ENCODE assay signal across 8 cellular contexts in the genomic region with DNA sequence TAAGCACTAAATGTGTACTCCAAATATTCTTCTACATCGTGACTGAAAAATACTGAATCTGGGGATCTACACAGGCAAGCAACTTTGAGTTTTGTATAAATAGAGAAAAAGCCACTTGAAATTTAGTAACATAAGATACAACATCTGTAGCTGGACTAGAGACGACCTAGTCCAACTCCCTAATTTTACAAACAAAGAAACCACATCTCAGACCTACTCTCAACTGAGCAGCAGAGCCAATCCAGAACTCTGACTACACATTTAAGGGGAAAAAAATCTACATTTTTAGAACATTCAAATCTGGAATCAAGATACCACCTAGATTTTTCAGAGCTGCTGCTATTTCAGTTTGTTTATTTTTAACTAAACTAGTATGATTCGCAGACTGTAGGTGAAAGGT.
DNase-seq lines count a peak whose midpoint lies in the region; ATAC-seq and TF ChIP-seq lines count a peak whose summit lies in the region.

No MANE protein-coding gene starts in this region.

- intact Hi-C loops in Caco-2 (cut with micrococcal nuclease; ENCODE audit: unreplicated experiment): loop anchor here (1.0 to 2.0 kb wide), 5 partner anchors 39 to 493 kb away; no protein-coding TSS in a partner anchor
- intact Hi-C loops in PC-9 (cut with micrococcal nuclease; ENCODE audit: unreplicated experiment): loop anchor here (1.0 to 5.0 kb wide), 3 partner anchors 84 to 286 kb away; no protein-coding TSS in a partner anchor
- intact Hi-C loops in left lung (cut with DNase I): no loop called here

- H3K79me2 ChIP-seq in PC-9 (ENCODE audit: low read depth): no peaks in the 10 kb centered on the region

- no peaks in the 10 kb centered on the region for H3K27me3 Mint-ChIP-seq in Caco-2 (ENCODE audit: insufficient read depth, unreplicated experiment)

- peaks cover 54% of the 10 kb centered on the region for H3K4me1 Mint-ChIP-seq in Caco-2 (ENCODE audit: low read depth, unreplicated experiment)

- POLR2A ChIA-PET in Caco-2 (lab: Charles Lee) (interaction anchor here (0.6 to 1.6 kb wide), 2 partner anchors 83 to 149 kb away, joined by 3 to 7 read pairs; no protein-coding TSS in a partner anchor), PC-9 (lab: Charles Lee; ENCODE audit: unreplicated experiment) (no interaction called here)

- no peak for DNase-seq in Caco-2
- DNase-seq in PC-9: no peak
- DNase-seq in left lung: no peak
- no peak for DNase-seq in NCI-H1092 treated with DMSO at 0.1 percent for 48 hours (lab: John Stamatoyannopoulos, UW)
- no peak for DNase-seq in NCI-H187 treated with DMSO at 0.1 percent for 48 hours (lab: John Stamatoyannopoulos, UW)
- no peak for DNase-seq in ACHN

- H3K9me3 Mint-ChIP-seq in Caco-2 (ENCODE audit: unreplicated experiment): no peaks in the 10 kb centered on the region

- TF ChIP-seq CTCF in Caco-2 (IDR thresholded peaks at IDR 0.05; ENCODE audit: insufficient read depth in 1 of 2, low read depth in 1 of 2, low read length in 1 of 2, severe bottlenecking in 1 of 2, unreplicated experiment in 1 of 2) (no peak), PC-9 (conservative IDR thresholded peaks at IDR 0.05) (no peak), left lung (IDR thresholded peaks at IDR 0.05) (no peak)

- H3K9me3 ChIP-seq in Caco-2: no peaks in the 10 kb centered on the region
- no peaks in the 10 kb centered on the region; the same call in 1 of the 2 replicates for H3K9me3 ChIP-seq in PC-9 (ENCODE audit: insufficient read depth, low read depth)
- no peaks in the 10 kb centered on the region for H3K9me3 ChIP-seq in left lung

- CTCF ChIA-PET in Caco-2 (lab: Charles Lee) (interaction anchor here (0.5 to 3.6 kb wide), 21 partner anchors 8 to 513 kb away, joined by 3 to 132 read pairs (median 5); a partner anchor contains a TSS), PC-9 (lab: Charles Lee) (interaction anchor here (1.0 to 1.5 kb wide), 6 partner anchors 10 to 151 kb away, joined by 3 to 27 read pairs (median 8); no protein-coding TSS in a partner anchor)

- no peaks in the 10 kb centered on the region for H3F3A ChIP-seq in PC-9 (ENCODE audit: insufficient read depth, low read depth)

- H3K4me1 ChIP-seq in Caco-2: peaks cover 59% of the 10 kb centered on the region
- peaks cover 17% of the 10 kb centered on the region for H3K4me1 ChIP-seq in PC-9 (replicated peaks; ENCODE audit: insufficient read depth)
- H3K4me1 ChIP-seq in left lung: peaks cover 16 to 19% of the 10 kb centered on the region in 2 donors

- peak; percentile 4 for ATAC-seq in GM21528 (IDR thresholded peaks at IDR 0.05; ENCODE audit: low FRiP score, unreplicated experiment)
- peak; percentile 31 for ATAC-seq in left lung
- no peak for ATAC-seq in HG03469 (IDR thresholded peaks at IDR 0.05; ENCODE audit: unreplicated experiment)

- H3K27me3 ChIP-seq in Caco-2 (replicated peaks; ENCODE audit: control insufficient read depth, insufficient read depth, low read length) (no peaks in the 10 kb centered on the region), PC-9 (ENCODE audit: insufficient read depth, low read depth) (no peaks in the 10 kb centered on the region), left lung (no peaks in the 10 kb centered on the region)

- 0 out of 2 replicates have a peak overlapping the region, but pooled peaks have one; percentile 18 for H2AFZ ChIP-seq in PC-9

- H3K4me2 ChIP-seq in PC-9: peak overlapping the region; percentile 27

- H3K36me3 ChIP-seq in Caco-2 (ENCODE audit: control insufficient read depth, insufficient read depth, low read length) (no peaks in the 10 kb centered on the region), PC-9 (ENCODE audit: low read depth) (no peaks in the 10 kb centered on the region), left lung (no peaks in the 10 kb centered on the region)

- H3K4me3 Mint-ChIP-seq in Caco-2 (ENCODE audit: unreplicated experiment): peak overlapping the region; percentile 27

- H3K27ac ChIP-seq in PC-9 (peak overlapping the region; percentile 59), left lung (peak overlapping the region in 1 of 2 donors; percentile 34)

- no TSS peak for BruUV-seq in Caco-2 (replicated peaks; lab: Mats Ljungman, UMichigan)
- BruUV-seq in PC-9 (replicated peaks; lab: Mats Ljungman, UMichigan): no TSS peak

- peak overlapping the region; percentile 83 for H3K27ac Mint-ChIP-seq in Caco-2 (ENCODE audit: unreplicated experiment)

- no peaks in the 10 kb centered on the region for H4K20me1 ChIP-seq in PC-9 (ENCODE audit: insufficient read depth)

- H3K4me3 ChIP-seq in Caco-2 (ENCODE audit: low read depth, low read length) (no peak overlapping the region), PC-9 (no peak overlapping the region), left lung (no peak overlapping the region)

- in situ Hi-C loops in ACHN (cut with HindIII; ENCODE audit: low pct_ligation_motif_present, low pct_unique_long_range_greater_than_20kb, low sequenced_read_pairs): loop anchor here (25.0 kb wide), 1 partner anchor 161 kb away; a partner anchor contains a TSS

- H3K9me2 ChIP-seq in PC-9 (ENCODE audit: insufficient read depth): no peaks in the 10 kb centered on the region

- H3K36me3 Mint-ChIP-seq in Caco-2 (ENCODE audit: insufficient read depth, unreplicated experiment): no peaks in the 10 kb centered on the region

Comparison
In these comparisons a context has a peak if more than half of its experiments do, and no peak if none do; other contexts are left out.
1. intact Hi-C loops: an anchor here in Caco-2 (1.0 to 2.0 kb wide) and PC-9 (1.0 to 5.0 kb wide); none called in left lung.